ENCODE assay signal across 11 cellular contexts in genomic region chr11:86742436-86742805, GRCh38. TPM values are rescaled to one million over a fixed set of nuclear protein-coding genes. Genes with fewer than 3 reads are reported as not detected.
DNase-seq lines count a peak whose midpoint lies in the region; ATAC-seq and TF ChIP-seq lines count a peak whose summit lies in the region.
"Had no signal": no experiment of that assay in that cellular context is flagged by ENCODE, and none has a peak within 500 bp of the region (broad histone marks: within the 10 kb centered on the region; RNA-seq: fewer than 3 reads in every experiment).

No MANE protein-coding gene starts in this region.

- H2AFZ ChIP-seq in PC-9 = no peak overlapping the region

- no peaks in the 10 kb centered on the region for H3K27me3 ChIP-seq in PC-9 (ENCODE audit: insufficient read depth, low read depth)
- no peaks in the 10 kb centered on the region for H3K27me3 ChIP-seq in thyroid gland
- H3K27me3 ChIP-seq in CD8-positive, alpha-beta memory T cell (ENCODE audit: insufficient read depth, low read length, poor library complexity, severe bottlenecking) = no peaks in the 10 kb centered on the region

- H3K27ac Mint-ChIP-seq in chondrocyte (ENCODE audit: unreplicated experiment) (peak overlapping the region; percentile 100), mesothelial cell of epicardium (peak overlapping the region; percentile 19), CD14-positive monocyte (peak overlapping the region in 1 of 7 donors; percentile 1)
- H3K27ac Mint-ChIP-seq in CD8-positive, alpha-beta memory T cell = no peak overlapping the region
- H3K27ac Mint-ChIP-seq: activated B cell treated with CpG ODN at 0.5 μM for 24 hours had no signal

- peaks cover 3% of the 10 kb centered on the region for H3K9me3 Mint-ChIP-seq in chondrocyte (ENCODE audit: low read depth)
- no peaks in the 10 kb centered on the region for H3K9me3 Mint-ChIP-seq in mesothelial cell of epicardium
- H3K9me3 Mint-ChIP-seq in CD14-positive monocyte = peaks cover 0 to 2% (median 0%) of the 10 kb centered on the region in 7 donors
- peaks cover 0 to 3% (median 0%) of the 10 kb centered on the region in 5 donors for H3K9me3 Mint-ChIP-seq in CD8-positive, alpha-beta memory T cell
- H3K9me3 Mint-ChIP-seq: activated B cell treated with CpG ODN at 0.5 μM for 24 hours had no signal

- WGBS in thyroid gland, 2 donors = 92 to 96% methylated on average over 3 of the region's 3 CpGs

- no TSS peak for BruUV-seq in PC-9 (replicated peaks; lab: Mats Ljungman, UMichigan)

- H3K9me3 ChIP-seq in PC-9 (ENCODE audit: insufficient read depth, low read depth) (no peaks in the 10 kb centered on the region; the same call in 1 of the 2 replicates), thyroid gland (no peaks in the 10 kb centered on the region)
- H3K9me3 ChIP-seq in CD8-positive, alpha-beta memory T cell (ENCODE audit: low read length) = no peaks in the 10 kb centered on the region
- H3K9me3 ChIP-seq: prostate gland had no signal

- H3K4me3 ChIP-seq in PC-9 = no peak overlapping the region
- no peak overlapping the region for H3K4me3 ChIP-seq in thyroid gland (replicated peaks in 1 of 3)
- H3K4me3 ChIP-seq in CD8-positive, alpha-beta memory T cell (ENCODE audit: low read length) = no peak overlapping the region
- H3K4me3 ChIP-seq: prostate gland had no signal

- no peaks in the 10 kb centered on the region for H4K20me1 ChIP-seq in PC-9 (ENCODE audit: insufficient read depth)

- no peaks in the 10 kb centered on the region for H3K9me2 ChIP-seq in PC-9 (ENCODE audit: insufficient read depth)

- H3K4me1 Mint-ChIP-seq in chondrocyte (ENCODE audit: low read depth) (peaks cover 98% of the 10 kb centered on the region), mesothelial cell of epicardium (peaks cover 53% of the 10 kb centered on the region), CD14-positive monocyte (peaks cover 21% of the 10 kb centered on the region)
- H3K4me1 Mint-ChIP-seq in CD8-positive, alpha-beta memory T cell = no peaks in the 10 kb centered on the region
- H3K4me1 Mint-ChIP-seq: activated B cell treated with CpG ODN at 0.5 μM for 24 hours had no signal

- H3F3A ChIP-seq in PC-9 (ENCODE audit: insufficient read depth, low read depth) = peaks cover 54% of the 10 kb centered on the region

- TF ChIP-seq POLR2A in thyroid gland (IDR thresholded peaks at IDR 0.05) = no peak

- H3K27me3 Mint-ChIP-seq in chondrocyte (ENCODE audit: low read depth) (no peaks in the 10 kb centered on the region), mesothelial cell of epicardium (ENCODE audit: low read depth) (peaks cover 3% of the 10 kb centered on the region), CD14-positive monocyte (ENCODE audit: low read depth in 3 of 3) (peaks cover 0 to 2% (median 1%) of the 10 kb centered on the region in 3 donors)
- H3K27me3 Mint-ChIP-seq in CD8-positive, alpha-beta memory T cell = peaks cover 8 to 13% of the 10 kb centered on the region in 2 donors
- H3K27me3 Mint-ChIP-seq: activated B cell treated with CpG ODN at 0.5 μM for 24 hours had no signal

- POLR2A ChIA-PET in PC-9 (lab: Charles Lee; ENCODE audit: unreplicated experiment) = interaction anchor here (0.6 kb wide), 1 partner anchor 259 kb away, joined by 6 read pairs; no protein-coding TSS in a partner anchor
- POLR2A ChIA-PET in CD8-positive, alpha-beta memory T cell (lab: Charles Lee) = no interaction called here

- H3K4me1 ChIP-seq in PC-9 (replicated peaks; ENCODE audit: insufficient read depth) = peaks cover 82% of the 10 kb centered on the region
- peaks cover 17 to 39% of the 10 kb centered on the region in 2 donors for H3K4me1 ChIP-seq in thyroid gland
- no peaks in the 10 kb centered on the region for H3K4me1 ChIP-seq in CD8-positive, alpha-beta memory T cell (ENCODE audit: insufficient read depth, low read length)
- H3K4me1 ChIP-seq: prostate gland had no signal

- peak overlapping the region; percentile 69 for H3K4me2 ChIP-seq in PC-9

- H3K27ac ChIP-seq in PC-9 (peak overlapping the region; percentile 97), thyroid gland (peak overlapping the region in 2 of 3 donors; percentile 94 to 96)
- H3K27ac ChIP-seq in CD8-positive, alpha-beta memory T cell (ENCODE audit: low read depth, low read length) = no peak overlapping the region

- DNase-seq in PC-9 (no peak), chondrocyte (ENCODE audit: low spot score) (no peak), mesothelial cell of epicardium (ENCODE audit: low spot score in 2 of 2, unreplicated experiment in 2 of 2) (no peak), thyroid gland (no peak), CD14-positive monocyte (ENCODE audit: low spot score) (no peak)
- DNase-seq in CD8-positive, alpha-beta memory T cell = no peak
- DNase-seq: activated B cell treated with CpG ODN at 0.5 μM for 24 hours, activated T-cell treated with anti-CD3 and anti-CD28 coated beads for 4 hours, NCI-H2081 had no signal

- no peaks in the 10 kb centered on the region for H3K36me3 ChIP-seq in PC-9 (ENCODE audit: low read depth)
- H3K36me3 ChIP-seq in thyroid gland = no peaks in the 10 kb centered on the region
- no peaks in the 10 kb centered on the region for H3K36me3 ChIP-seq in CD8-positive, alpha-beta memory T cell (ENCODE audit: insufficient read depth, low read length)
- H3K36me3 ChIP-seq: prostate gland had no signal

- CTCF ChIA-PET in PC-9 (lab: Charles Lee) = no interaction called here
- CTCF ChIA-PET in CD8-positive, alpha-beta memory T cell (lab: Charles Lee) = no interaction called here

- no peak for ATAC-seq in HG02981 (IDR thresholded peaks at IDR 0.05; ENCODE audit: unreplicated experiment)

- no peaks in the 10 kb centered on the region for H3K36me3 Mint-ChIP-seq in chondrocyte (ENCODE audit: low read depth)
- no peaks in the 10 kb centered on the region for H3K36me3 Mint-ChIP-seq in mesothelial cell of epicardium
- H3K36me3 Mint-ChIP-seq in CD14-positive monocyte = no peaks in the 10 kb centered on the region
- H3K36me3 Mint-ChIP-seq in CD8-positive, alpha-beta memory T cell = no peaks in the 10 kb centered on the region

- intact Hi-C loops in PC-9 (cut with micrococcal nuclease; ENCODE audit: unreplicated experiment) = loop anchor here (2.0 to 5.0 kb wide), 6 partner anchors 24 to 380 kb away; no protein-coding TSS in a partner anchor
- intact Hi-C loops in thyroid gland (cut with DNase I) = no loop called here
- intact Hi-C loops in CD14-positive monocyte (cut with micrococcal nuclease) = no loop called here

- no peak overlapping the region for H3K4me3 Mint-ChIP-seq in chondrocyte (ENCODE audit: unreplicated experiment)
- H3K4me3 Mint-ChIP-seq in mesothelial cell of epicardium = no peak overlapping the region
- H3K4me3 Mint-ChIP-seq in CD14-positive monocyte = no peak overlapping the region
- H3K4me3 Mint-ChIP-seq in CD8-positive, alpha-beta memory T cell = no peak overlapping the region
- H3K4me3 Mint-ChIP-seq: activated B cell treated with CpG ODN at 0.5 μM for 24 hours had no signal

- H3K79me2 ChIP-seq in PC-9 (ENCODE audit: low read depth) = no peaks in the 10 kb centered on the region

- TF ChIP-seq CTCF in PC-9 (conservative IDR thresholded peaks at IDR 0.05) = no peak
- TF ChIP-seq CTCF in chondrocyte (IDR thresholded peaks at IDR 0.05) = no peak
- no peak for TF ChIP-seq CTCF in mesothelial cell of epicardium (IDR thresholded peaks at IDR 0.05; ENCODE audit: unreplicated experiment)
- no peak for TF ChIP-seq CTCF in thyroid gland (IDR thresholded peaks at IDR 0.05)
- TF ChIP-seq CTCF in CD14-positive monocyte (IDR thresholded peaks at IDR 0.05) = no peak

RNA-seq across cellular contexts. Expression of gene PRSS23, which starts 57.9 kb away (rescaled TPM):
- total RNA-seq in PC-9 (2021) = 221 and 235 TPM in 2 replicates
- total RNA-seq in chondrocyte = 464 to 742 TPM (median 737 TPM) in 3 replicates
- total RNA-seq in mesothelial cell of epicardium = 28.3 to 29.9 TPM (median 29.4 TPM) in 3 replicates
- total RNA-seq in thyroid gland = 10 to 100 TPM; 26.4 to 47.8 (median 36.2) TPM
- under 1 TPM; 0.08 to 0.19 TPM for polyA plus RNA-seq in CD14-positive monocyte
- total RNA-seq in CD8-positive, alpha-beta memory T cell = 1 to 10 TPM; 4.0 to 4.9 TPM
- 13.3 TPM for polyA plus RNA-seq in CD8-positive, alpha-beta memory T cell
- total RNA-seq: activated B cell treated with CpG ODN at 0.5 μM for 24 hours had no signal

Comparison
In these comparisons a context has a peak if more than half of its experiments do, and no peak if none do; other contexts are left out.
1. H3K27ac Mint-ChIP-seq: peak in chondrocyte (single experiment) and mesothelial cell of epicardium (single experiment); none in CD8-positive, alpha-beta memory T cell (0 of 8).